In genomic region chr19:18291590-18292459, GRCh38 we compare ENCODE assay signal across 1 cellular context.
A peak's percentile ranks its signal among the peaks of the same experiment; 100 is the strongest.
TF ChIP-seq lines count a peak whose summit lies in the region.

No MANE protein-coding gene starts in this region.

TF ChIP-seq in HepG2, 621 proteins besides CTCF, POLR2A, EP300 and RAD21 (continued from another document and continues in another):
- TF ChIP-seq MNT (IDR thresholded peaks at IDR 0.05) (no peak), MYPOP (CRISPR knock-in tag; IDR thresholded peaks at IDR 0.05) (0 out of 2 replicates have a peak, but pooled peaks have one; percentile 62), HNF4G (IDR thresholded peaks at IDR 0.05; ENCODE audit: borderline replicate concordance, low read depth, low read length) (no peak), HNF4G (CRISPR knock-in tag; IDR thresholded peaks at IDR 0.05; ENCODE audit: borderline replicate concordance, low read depth) (no peak), ZNF558 (CRISPR knock-in tag; IDR thresholded peaks at IDR 0.05; ENCODE audit: borderline replicate concordance) (no peak), ZNF124 (CRISPR knock-in tag; IDR thresholded peaks at IDR 0.05) (no peak), ZBTB38 (CRISPR knock-in tag; IDR thresholded peaks at IDR 0.05) (no peak; the same call in 1 of the 2 replicates), KDM3A (CRISPR knock-in tag; IDR thresholded peaks at IDR 0.05; ENCODE audit: low read depth) (no peak), SYNCRIP (IDR thresholded peaks at IDR 0.05; ENCODE audit: insufficient read depth, low read depth, low read length) (no peak), ZNF629 (CRISPR knock-in tag; conservative IDR thresholded peaks at IDR 0.05) (no peak), ZNF264 (CRISPR knock-in tag; IDR thresholded peaks at IDR 0.05) (no peak), TARDBP (CRISPR knock-in tag; IDR thresholded peaks at IDR 0.05) (no peak), LCORL (IDR thresholded peaks at IDR 0.05) (no peak), LCORL (CRISPR knock-in tag; IDR thresholded peaks at IDR 0.05) (peak; percentile 37; the same call in 1 of the 2 replicates), ATF2 (CRISPR knock-in tag; IDR thresholded peaks at IDR 0.05) (peak; percentile 28; the same call in 1 of the 2 replicates), SNAI1 (CRISPR knock-in tag; IDR thresholded peaks at IDR 0.05; ENCODE audit: borderline replicate concordance) (no peak), SNAPC5 (CRISPR knock-in tag; IDR thresholded peaks at IDR 0.05; ENCODE audit: borderline replicate concordance) (no peak), KDM5B (CRISPR knock-in tag; IDR thresholded peaks at IDR 0.05; ENCODE audit: borderline replicate concordance) (peak; percentile 79), CENPT (CRISPR knock-in tag; IDR thresholded peaks at IDR 0.05; ENCODE audit: low read depth) (no peak), NR2C2 (CRISPR knock-in tag; IDR thresholded peaks at IDR 0.05; ENCODE audit: borderline replicate concordance) (peak; percentile 67), ZNF430 (CRISPR knock-in tag; IDR thresholded peaks at IDR 0.05) (peak; percentile 71), ZBTB26 (CRISPR knock-in tag; IDR thresholded peaks at IDR 0.05; ENCODE audit: borderline replicate concordance) (no peak), ZNF275 (CRISPR knock-in tag; IDR thresholded peaks at IDR 0.05; ENCODE audit: borderline replicate concordance) (peak; percentile 46; the same call in 1 of the 2 replicates), ZIK1 (CRISPR knock-in tag; IDR thresholded peaks at IDR 0.05; ENCODE audit: borderline replicate concordance, low read depth) (0 out of 2 replicates have a peak, but pooled peaks have one; percentile 45), HNRNPH1 (optimal IDR thresholded peaks at IDR 0.05; ENCODE audit: low read depth, low read length) (no peak), FOXC1 (CRISPR knock-in tag; IDR thresholded peaks at IDR 0.05; ENCODE audit: borderline replicate concordance) (peak; percentile 91; the same call in 1 of the 2 replicates), GPBP1L1 (CRISPR knock-in tag; IDR thresholded peaks at IDR 0.05) (no peak), ZBTB40 (IDR thresholded peaks at IDR 0.05) (no peak), ZBTB40 (CRISPR knock-in tag; IDR thresholded peaks at IDR 0.05) (no peak), MTERF4 (CRISPR knock-in tag; IDR thresholded peaks at IDR 0.05) (no peak), ZNF644 (CRISPR knock-in tag; IDR thresholded peaks at IDR 0.05; ENCODE audit: low read depth) (no peak), ZNF468 (CRISPR knock-in tag; IDR thresholded peaks at IDR 0.05) (no peak), ZNF839 (CRISPR knock-in tag; IDR thresholded peaks at IDR 0.05; ENCODE audit: borderline replicate concordance) (no peak), ZFP90 (CRISPR knock-in tag; IDR thresholded peaks at IDR 0.05; ENCODE audit: borderline replicate concordance) (no peak), ZNF879 (CRISPR knock-in tag; IDR thresholded peaks at IDR 0.05) (no peak), CEBPZ (IDR thresholded peaks at IDR 0.05; ENCODE audit: low read length) (no peak), ZNF740 (CRISPR knock-in tag; IDR thresholded peaks at IDR 0.05) (peak; percentile 51; the same call in 1 of the 2 replicates)
